ENCODE assay signal across 1 cellular context in genomic region chr15:52672661-52673060, GRCh38.
TF ChIP-seq lines count a peak whose summit lies in the region.

No MANE protein-coding gene starts in this region.

TF ChIP-seq in WTC11, 78 proteins besides CTCF, POLR2A, EP300 and RAD21 (continued from another document):
- TF ChIP-seq ERG (CRISPR knock-in tag; IDR thresholded peaks at IDR 0.05) (no peak), ZNF281 (CRISPR knock-in tag; IDR thresholded peaks at IDR 0.05) (no peak), ZNF671 (CRISPR knock-in tag; IDR thresholded peaks at IDR 0.05) (no peak), FOXJ3 (CRISPR knock-in tag; IDR thresholded peaks at IDR 0.05; ENCODE audit: borderline replicate concordance) (no peak)
